Comparison of ENCODE assay signal across 9 cellular contexts in the genomic region with DNA sequence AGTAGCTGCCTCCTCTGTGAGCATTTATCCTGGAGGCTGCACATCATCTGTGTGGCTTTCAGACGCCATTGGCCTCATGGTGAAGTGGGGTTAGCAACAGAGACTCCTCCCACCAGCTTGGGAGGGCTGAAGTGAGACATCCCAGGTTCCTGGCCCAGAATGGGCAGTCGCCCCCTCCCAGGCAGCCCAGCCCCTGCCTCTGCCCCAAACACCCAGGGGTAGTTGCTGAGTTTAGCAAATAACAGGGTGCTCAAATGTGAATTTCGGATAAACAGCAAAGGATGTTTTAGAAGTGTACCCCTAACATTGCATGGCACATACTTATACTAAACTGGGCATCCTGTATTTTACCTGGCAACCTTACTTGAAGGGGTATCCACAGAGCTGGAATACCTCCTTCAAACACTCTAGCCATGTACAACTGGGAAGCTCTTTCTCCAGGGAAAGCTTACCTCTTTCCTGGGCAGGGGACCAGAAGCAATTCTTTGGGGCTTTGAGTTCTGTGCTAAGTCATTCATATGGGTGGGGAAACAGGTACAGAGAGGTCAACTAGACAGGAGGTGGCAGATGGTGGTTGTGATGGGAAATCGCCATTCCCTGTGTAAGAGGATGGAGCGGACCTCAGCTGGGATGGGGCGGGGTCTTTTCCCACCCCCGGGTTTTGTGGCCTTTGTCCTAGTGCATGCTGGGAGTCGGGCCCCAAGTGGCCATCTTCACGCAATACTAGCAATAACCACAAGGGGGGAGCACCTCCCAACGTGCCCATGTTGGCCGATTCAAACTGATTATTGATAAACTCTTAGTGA. TPM values are rescaled to one million over a fixed set of nuclear protein-coding genes. Genes with fewer than 3 reads are reported as not detected.
DNase-seq lines count a peak whose midpoint lies in the region; ATAC-seq, FAIRE-seq and TF ChIP-seq lines count a peak whose summit lies in the region.
"Had no signal": no experiment of that assay in that cellular context is flagged by ENCODE, and none has a peak within 500 bp of the region (broad histone marks: within the 10 kb centered on the region; RNA-seq: fewer than 3 reads in every experiment).

No MANE protein-coding gene starts in this region.

- H3K27ac Mint-ChIP-seq in activated naive CD8-positive, alpha-beta T cell treated with anti-CD3 and anti-CD28 coated beads, Interleukin-2, amount 50 U/mL, for 24 hours, result peak overlapping the region; percentile 18

- H3K27me3 ChIP-seq in small intestine (ENCODE audit: control insufficient read depth in 2 of 2, insufficient read depth in 2 of 2, low read length in 2 of 2), result peaks cover 0 to 6% of the 10 kb centered on the region in 2 donors

- no peak overlapping the region for H3K4me3 Mint-ChIP-seq in activated naive CD8-positive, alpha-beta T cell treated with anti-CD3 and anti-CD28 coated beads, Interleukin-2, amount 50 U/mL, for 24 hours

- peaks cover 2% of the 10 kb centered on the region for H3K36me3 Mint-ChIP-seq in activated naive CD8-positive, alpha-beta T cell treated with anti-CD3 and anti-CD28 coated beads, Interleukin-2, amount 50 U/mL, for 24 hours (ENCODE audit: low read depth)

- no peak overlapping the region for H3K27ac ChIP-seq in RWPE1
- H3K27ac ChIP-seq in small intestine (ENCODE audit: low read depth in 1 of 2, low read length in 1 of 2), result no peak overlapping the region

- no peaks in the 10 kb centered on the region for H3K36me3 ChIP-seq in small intestine (ENCODE audit: control insufficient read depth in 2 of 2, insufficient read depth in 2 of 2, low read length in 2 of 2)

- peaks cover 49% of the 10 kb centered on the region for H3K27me3 Mint-ChIP-seq in activated naive CD8-positive, alpha-beta T cell treated with anti-CD3 and anti-CD28 coated beads, Interleukin-2, amount 50 U/mL, for 24 hours

- peak; percentile 34 for ATAC-seq in activated naive CD8-positive, alpha-beta T cell treated with anti-CD3 and anti-CD28 coated beads, Interleukin-2, amount 50 U/mL, for 24 hours
- no peak for ATAC-seq in GM18868 (IDR thresholded peaks at IDR 0.05; ENCODE audit: unreplicated experiment)
- ATAC-seq in GM18498 (IDR thresholded peaks at IDR 0.05; ENCODE audit: unreplicated experiment), result no peak

- no peaks in the 10 kb centered on the region for H3K4me1 ChIP-seq in small intestine (ENCODE audit: control insufficient read depth in 2 of 2, insufficient read depth in 1 of 2, low read depth in 1 of 2, low read length in 1 of 2)

- CTCF ChIA-PET in RWPE1 (lab: Yijun Ruan, JAX), result no interaction called here

- no peaks in the 10 kb centered on the region for H3K9me3 Mint-ChIP-seq in activated naive CD8-positive, alpha-beta T cell treated with anti-CD3 and anti-CD28 coated beads, Interleukin-2, amount 50 U/mL, for 24 hours

- 18 to 25% (median 21%) methylated on average over 11 of the region's 11 CpGs for WGBS in small intestine, 3 donors

- FAIRE-seq in G401.6 (lab: Jason Lieb, UNC), result peak; percentile 70
- FAIRE-seq in small intestine (lab: Jason Lieb, UNC), result no peak
- FAIRE-seq: colon had no signal

- TF ChIP-seq CTCF in RWPE1 (conservative IDR thresholded peaks at IDR 0.05; ENCODE audit: low read depth), result peak; percentile 64

- H3K9me3 ChIP-seq in small intestine (ENCODE audit: control insufficient read depth, low read depth), result no peaks in the 10 kb centered on the region

- no peak overlapping the region for H3K4me3 ChIP-seq in small intestine (ENCODE audit: low read depth in 1 of 2, low read length in 2 of 2)

- peaks cover 24% of the 10 kb centered on the region for H3K4me1 Mint-ChIP-seq in activated naive CD8-positive, alpha-beta T cell treated with anti-CD3 and anti-CD28 coated beads, Interleukin-2, amount 50 U/mL, for 24 hours

- POLR2A ChIA-PET in RWPE1 (lab: Yijun Ruan, JAX; ENCODE audit: low non-redundant PET), result no interaction called here

- DNase-seq in HuH-7.5 (ENCODE audit: low spot score) (peak; percentile 72), RWPE1 (ENCODE audit: low spot score) (peak; percentile 65), hepatic stellate cell (ENCODE audit: low spot score) (peak; percentile 67), small intestine (peak; percentile 66)
- peak; percentile 68 for DNase-seq in activated naive CD8-positive, alpha-beta T cell treated with anti-CD3 and anti-CD28 coated beads, Interleukin-2, amount 50 U/mL, for 24 hours

RNA-seq across cellular contexts. Expression of a gene that starts 19.3 kb away (rescaled TPM):
- polyA plus RNA-seq in small intestine, result 10 to 100 TPM; 19.7 to 36.7 (median 22.4) TPM

RNA-seq across cellular contexts. Expression of a gene that starts 27.0 kb away (rescaled TPM):
- not detected for polyA plus RNA-seq in small intestine

RNA-seq across cellular contexts. Expression of a gene that starts 48.0 kb away (rescaled TPM):
- polyA plus RNA-seq in small intestine, result 10 to 100 TPM; 24.1 to 57.0 (median 49.4) TPM

RNA-seq across cellular contexts. Expression of a gene that starts 57.6 kb away (rescaled TPM):
- polyA plus RNA-seq in small intestine, result 10 to 100 TPM in 1 of 3 donors, 1 to 10 TPM in 2; 3.8 to 12.1 (median 9.0) TPM
